In genomic region chr11:103779054-103779453, GRCh38 we compare ENCODE assay signal across 22 cellular contexts.
"Had no signal": no experiment of that assay in that cellular context is flagged by ENCODE, and none has a peak within 500 bp of the region (broad histone marks: within the 10 kb centered on the region; RNA-seq: fewer than 3 reads in every experiment).

No MANE protein-coding gene starts in this region.

- H3K9me3 Mint-ChIP-seq: nephron; T-helper 1 cell treated with Interleukin-12 subunit alpha and Interleukin-12 subunit beta and Interleukin-4 antibody, amounts not matched to agents 30 μg/mL and 1 μg/mL, for 36 hours had no signal

- H3K9me3 ChIP-seq: heart right ventricle, spleen, transverse colon had no signal

- H3K4me3 Mint-ChIP-seq: activated naive CD8-positive, alpha-beta T cell; nephron; T-helper 1 cell treated with Interleukin-12 subunit alpha and Interleukin-12 subunit beta and Interleukin-4 antibody, amounts not matched to agents 30 μg/mL and 1 μg/mL, for 36 hours had no signal

- H3K27ac Mint-ChIP-seq: activated naive CD8-positive, alpha-beta T cell; nephron; T-helper 1 cell treated with Interleukin-12 subunit alpha and Interleukin-12 subunit beta and Interleukin-4 antibody, amounts not matched to agents 30 μg/mL and 1 μg/mL, for 36 hours had no signal

- ATAC-seq: activated CD4-positive, CD25-positive, alpha-beta regulatory T cell treated with anti-CD3 and anti-CD28 coated beads, Interleukin-2, amount 50 U/mL, for 24 hours; heart right ventricle; right cardiac atrium had no signal

- H3K36me3 ChIP-seq: brain microvascular endothelial cell, heart right ventricle, left ventricle myocardium inferior, spleen, transverse colon, WERI-Rb-1 had no signal

- H3K4me3 ChIP-seq: heart right ventricle, left ventricle myocardium inferior, lung, spleen, transverse colon had no signal

- H3K36me3 Mint-ChIP-seq: activated naive CD8-positive, alpha-beta T cell had no signal

- H3K4me1 ChIP-seq: spleen, transverse colon had no signal

- H3K27me3 ChIP-seq: brain microvascular endothelial cell, heart right ventricle, spleen, transverse colon had no signal

- H3K27ac ChIP-seq: brain microvascular endothelial cell, heart right ventricle, left ventricle myocardium inferior, spleen, transverse colon, WERI-Rb-1 had no signal

- DNase-seq: activated CD4-positive, alpha-beta T cell treated with anti-CD3 and anti-CD28 coated beads for 48 hours; activated CD4-positive, alpha-beta T cell treated with anti-CD3 and anti-CD28 coated beads, Interleukin-2, amount 50 U/mL, for 48 hours; activated CD8-positive, alpha-beta memory T cell treated with anti-CD3 and anti-CD28 coated beads for 24 hours; activated effector memory CD4-positive, alpha-beta T cell treated with Interleukin-2 at 50 U/mL for 16 hours; activated naive CD4-positive, alpha-beta T cell treated with Interleukin-2 at 50 U/mL for 16 hours; anterior cingulate cortex; brain microvascular endothelial cell; central memory CD4-positive, alpha-beta T cell; heart right ventricle; left ventricle myocardium inferior; posterior cingulate gyrus; right cardiac atrium; spleen; stimulated activated naive CD4-positive, alpha-beta T cell treated with Interleukin-2 at 50 U/mL for 16 hours; T-helper 9 cell; transverse colon; WERI-Rb-1 had no signal
